ENCODE assay signal across 1 cellular context in the genomic region with DNA sequence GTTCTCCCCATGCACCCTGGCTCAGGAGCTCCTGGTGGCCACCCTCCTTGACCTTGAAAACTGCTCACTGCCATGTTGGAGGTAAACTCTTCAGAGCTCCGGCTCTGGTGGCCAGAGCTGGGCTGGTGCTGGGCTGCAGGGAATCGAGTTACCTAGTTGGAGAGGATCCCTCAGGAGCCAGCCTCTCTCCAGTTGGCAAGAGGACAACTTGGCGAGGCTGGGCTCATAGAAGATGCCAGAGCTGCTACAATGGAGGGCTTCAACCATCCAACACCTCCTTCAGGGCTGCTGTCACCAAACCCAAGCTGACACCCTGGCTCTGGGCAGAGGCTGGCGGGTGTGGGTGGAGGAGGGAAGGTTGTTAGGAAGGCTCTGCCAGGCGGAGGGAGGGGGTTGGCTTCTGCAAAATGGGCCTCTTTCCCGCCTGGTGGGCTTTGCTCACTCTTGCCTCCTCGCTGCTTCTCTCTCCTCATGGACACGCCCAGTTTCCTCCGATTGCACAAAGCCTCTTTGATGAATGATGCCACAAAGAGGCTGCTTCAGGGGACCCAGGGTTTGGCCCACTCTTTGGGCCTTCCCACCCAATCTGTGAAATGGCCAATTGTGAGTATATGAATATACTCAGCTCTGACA.
TF ChIP-seq lines count a peak whose summit lies in the region.

No MANE protein-coding gene starts in this region.

TF ChIP-seq in H1, 55 proteins besides CTCF, POLR2A, EP300 and RAD21:
- TF ChIP-seq TAF7 (optimal IDR thresholded peaks at IDR 0.05; ENCODE audit: borderline replicate concordance, low read depth, low read length) (no peak), NRF1 (IDR thresholded peaks at IDR 0.05; ENCODE audit: low read depth, low read length) (no peak), PHF8 (conservative IDR thresholded peaks at IDR 0.05; ENCODE audit: low read depth, low read length) (no peak), RNF2 (IDR thresholded peaks at IDR 0.05; ENCODE audit: borderline replicate concordance, low read depth, low read length, missing control alignments, poor library complexity, severe bottlenecking) (no peak), KDM1A (IDR thresholded peaks at IDR 0.05; ENCODE audit: borderline replicate concordance, low read length) (no peak), SP2 (IDR thresholded peaks at IDR 0.05; ENCODE audit: low read length) (no peak)
